ENCODE assay signal across 10 cellular contexts in genomic region chr1:21490774-21491482, GRCh38. TPM values are rescaled to one million over a fixed set of nuclear protein-coding genes. Genes with fewer than 3 reads are reported as not detected.
DNase-seq lines count a peak whose midpoint lies in the region; ATAC-seq and TF ChIP-seq lines count a peak whose summit lies in the region.
"Had no signal": no experiment of that assay in that cellular context is flagged by ENCODE, and none has a peak within 500 bp of the region (broad histone marks: within the 10 kb centered on the region; RNA-seq: fewer than 3 reads in every experiment).

No MANE protein-coding gene starts in this region.

- peak; percentile 26 to 73 for TF ChIP-seq RAD21 in liver (IDR thresholded peaks at IDR 0.05)

- H3K4me2 ChIP-seq in Karpas-422 (ENCODE audit: low read depth, low read length, poor library complexity, severe bottlenecking) = no peak overlapping the region

- no peaks in the 10 kb centered on the region for H4K20me1 ChIP-seq in Karpas-422 (ENCODE audit: insufficient read depth, low read depth, low read length)

- H3K9me2 ChIP-seq in Karpas-422 (replicated peaks; ENCODE audit: insufficient read depth, low read length) = no peaks in the 10 kb centered on the region

- intact Hi-C loops in adrenal gland (cut with DNase I) = loop anchor here (10.0 kb wide), 2 partner anchors 106 to 116 kb away; no protein-coding TSS in a partner anchor

- H3K9ac ChIP-seq in Karpas-422 (ENCODE audit: low read length) = no peak overlapping the region
- no peak overlapping the region for H3K9ac ChIP-seq in liver (ENCODE audit: low read depth in 1 of 2, low read length in 2 of 2)

- H3K4me1 ChIP-seq in Karpas-422 (ENCODE audit: low read length) (peaks cover 23% of the 10 kb centered on the region), adrenal gland (replicated peaks in 1 of 2) (no peaks in the 10 kb centered on the region), liver (ENCODE audit: control insufficient read depth in 4 of 4, insufficient read depth in 4 of 4, low read length in 3 of 4) (no peaks in the 10 kb centered on the region)
- H3K4me1 ChIP-seq: Caco-2 had no signal

- DNase-seq in NCI-H2227 (lab: John Stamatoyannopoulos, UW; ENCODE audit: unreplicated experiment) (peak; percentile 17), NCI-H2227 treated with DMSO at 0.1 percent for 48 hours (lab: John Stamatoyannopoulos, UW) (no peak), Karpas-422 (peak; percentile 87), adrenal gland (peak in 5 of 7 donors; percentile 39 to 50 (median 43)), HuH-7 (ENCODE audit: low spot score) (no peak)

- H3K27me3 ChIP-seq in Karpas-422 (ENCODE audit: low read length) = no peaks in the 10 kb centered on the region
- H3K27me3 ChIP-seq in adrenal gland = no peaks in the 10 kb centered on the region
- H3K27me3 ChIP-seq in liver (ENCODE audit: control insufficient read depth in 4 of 4, insufficient read depth in 4 of 4, low read length in 3 of 4) = no peaks in the 10 kb centered on the region

- H3K9me3 ChIP-seq in Karpas-422 (ENCODE audit: low read length) (peaks cover 3% of the 10 kb centered on the region; the same call in 1 of the 2 replicates), adrenal gland (replicated peaks in 1 of 3) (no peaks in the 10 kb centered on the region), liver (ENCODE audit: control insufficient read depth in 4 of 4, low read length in 3 of 4) (no peaks in the 10 kb centered on the region)

- TF ChIP-seq POLR2A in adrenal gland (IDR thresholded peaks at IDR 0.05) = no peak

- no peak for ATAC-seq in GM21576 (IDR thresholded peaks at IDR 0.05; ENCODE audit: unreplicated experiment)
- no peak for ATAC-seq in GM19455 (IDR thresholded peaks at IDR 0.05; ENCODE audit: unreplicated experiment)

- 69 to 81% (median 78%) methylated on average over 7 to 11 of the region's 11 CpGs for WGBS in adrenal gland, 4 donors
- WGBS in liver = 85% methylated on average over 11 of the region's 11 CpGs

- H3K27ac ChIP-seq in Karpas-422 (ENCODE audit: low read length) = no peak overlapping the region
- H3K27ac ChIP-seq in adrenal gland = no peak overlapping the region
- H3K27ac ChIP-seq in liver (ENCODE audit: low read depth in 1 of 2, low read length in 2 of 2) = no peak overlapping the region

- peak in 4 of 6 experiments; percentile 4 to 44 (median 32) for TF ChIP-seq CTCF in adrenal gland (IDR thresholded peaks at IDR 0.05)
- peak; percentile 11 for TF ChIP-seq CTCF in liver (IDR thresholded peaks at IDR 0.05; ENCODE audit: low read depth, low read length, missing input control)

- no peak overlapping the region for H2AFZ ChIP-seq in Karpas-422 (ENCODE audit: low read length)

- H3K36me3 ChIP-seq in Karpas-422 (ENCODE audit: insufficient read depth, low read length) (no peaks in the 10 kb centered on the region), adrenal gland (replicated peaks in 1 of 2) (no peaks in the 10 kb centered on the region), liver (ENCODE audit: control insufficient read depth in 4 of 4, insufficient read depth in 3 of 4, low read depth in 1 of 4, low read length in 3 of 4) (no peaks in the 10 kb centered on the region)

- H3K4me3 ChIP-seq in Karpas-422 (ENCODE audit: low read length) (no peak overlapping the region), adrenal gland (no peak overlapping the region), liver (ENCODE audit: low read depth in 1 of 3, low read length in 3 of 3) (no peak overlapping the region)

- no peaks in the 10 kb centered on the region for H3K79me2 ChIP-seq in Karpas-422 (ENCODE audit: low read length)

TF ChIP-seq in liver, 16 proteins besides CTCF, POLR2A, EP300 and RAD21:
- TF ChIP-seq JUND (IDR thresholded peaks at IDR 0.05) (no peak), HNF4A (conservative IDR thresholded peaks at IDR 0.05) (no peak), ZBTB33 (IDR thresholded peaks at IDR 0.05) (no peak), SP1 (IDR thresholded peaks at IDR 0.05) (no peak), GABPA (IDR thresholded peaks at IDR 0.05 in 1 of 2, conservative IDR thresholded peaks at IDR 0.05 in 1 of 2) (no peak), MAX (IDR thresholded peaks at IDR 0.05) (no peak), TAF1 (conservative IDR thresholded peaks at IDR 0.05) (no peak), ATF3 (IDR thresholded peaks at IDR 0.05) (no peak), EGR1 (IDR thresholded peaks at IDR 0.05; ENCODE audit: low read depth in 2 of 2) (no peak), HNF4G (IDR thresholded peaks at IDR 0.05) (no peak), NR2F2 (IDR thresholded peaks at IDR 0.05) (no peak), REST (IDR thresholded peaks at IDR 0.05) (no peak), FOXA2 (IDR thresholded peaks at IDR 0.05) (no peak), FOXA1 (IDR thresholded peaks at IDR 0.05) (no peak), YY1 (IDR thresholded peaks at IDR 0.05) (no peak), RXRA (IDR thresholded peaks at IDR 0.05) (no peak)

RNA-seq across cellular contexts. Expression of gene ALPL, which starts 18.3 kb away (rescaled TPM):
- 0.36 TPM in 1 of 2 replicates, not detected in the other for total RNA-seq in Karpas-422 (2014; rRNA removed; shearing (Covaris generic); ENCODE audit: low replicate concordance)
- total RNA-seq in adrenal gland = 100 to 1,000 TPM in 2 of 8 donors, 10 to 100 TPM in 6; 21.9 to 752 (median 62.9) TPM
- 100 to 1,000 TPM in 2 of 3 donors, 10 to 100 TPM in 1; 74.7 to 338 (median 147) TPM for polyA plus RNA-seq in adrenal gland
- total RNA-seq in liver = 10 to 100 TPM in 1 of 2 donors, 1 to 10 TPM in 1; 3.3 to 37.9 TPM
- 10 to 100 TPM; 43.5 to 93.1 TPM for polyA plus RNA-seq in liver
- total RNA-seq: activated CD8-positive, alpha-beta memory T cell treated with anti-CD3 and anti-CD28 coated beads for 36 hours had no signal

RNA-seq across cellular contexts. Expression of gene NBPF3, which starts 51.0 kb away (rescaled TPM):
- total RNA-seq in Karpas-422 (2014; rRNA removed; shearing (Covaris generic); ENCODE audit: low replicate concordance) = 3.6 and 5.3 TPM in 2 replicates
- 10 to 100 TPM; 10.2 to 18.0 (median 12.7) TPM for total RNA-seq in adrenal gland
- 10 to 100 TPM in 1 of 3 donors, 1 to 10 TPM in 2; 1.3 to 15.3 (median 2.7) TPM for polyA plus RNA-seq in adrenal gland
- total RNA-seq in liver = 1 to 10 TPM; 1.5 to 4.0 TPM
- polyA plus RNA-seq in liver = 1 to 10 TPM; 1.4 to 2.0 TPM

Comparison
In these comparisons a context has a peak if more than half of its experiments do, and no peak if none do; other contexts are left out.
1. DNase-seq: peak in NCI-H2227 (single experiment), Karpas-422 (single experiment) and adrenal gland (5 of 7); none in NCI-H2227 treated with DMSO at 0.1 percent for 48 hours (single experiment) and HuH-7 (single experiment).